Comparison of ENCODE assay signal across 18 cellular contexts in the genomic region with DNA sequence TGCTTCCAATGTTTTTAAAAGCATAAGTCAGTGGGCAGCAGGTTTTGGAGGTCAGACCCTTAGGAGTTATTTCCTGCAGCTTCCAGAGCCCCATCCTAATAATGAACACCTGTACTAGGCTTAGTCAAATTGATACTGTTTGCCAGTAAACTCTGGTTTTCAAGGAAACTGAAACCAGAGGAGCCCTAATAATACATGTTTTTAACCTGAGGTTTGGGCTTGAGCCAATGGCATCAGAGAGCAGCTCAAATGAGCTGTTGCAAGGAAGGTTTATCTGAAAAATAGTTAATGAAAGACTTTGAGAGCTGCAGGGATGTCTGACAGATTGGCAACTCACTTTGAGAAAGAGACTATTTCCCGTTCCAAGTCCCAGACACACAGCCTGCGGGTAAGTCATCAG. TPM values are rescaled to one million over a fixed set of nuclear protein-coding genes. Genes with fewer than 3 reads are reported as not detected.
A peak's percentile ranks its signal among the peaks of the same experiment; 100 is the strongest.
DNase-seq lines count a peak whose midpoint lies in the region; ATAC-seq and TF ChIP-seq lines count a peak whose summit lies in the region.
"Had no signal": no experiment of that assay in that cellular context is flagged by ENCODE, and none has a peak within 500 bp of the region (broad histone marks: within the 10 kb centered on the region; RNA-seq: fewer than 3 reads in every experiment).

No MANE protein-coding gene starts in this region.

- no peak overlapping the region for H3K4me3 Mint-ChIP-seq in natural killer cell

- no peaks in the 10 kb centered on the region for H3K4me1 ChIP-seq in Karpas-422 (ENCODE audit: low read length)

- no peaks in the 10 kb centered on the region for H3K36me3 Mint-ChIP-seq in natural killer cell

- no peak overlapping the region for H3K9ac ChIP-seq in Karpas-422 (ENCODE audit: low read length)

- no peak overlapping the region for H2AFZ ChIP-seq in Karpas-422 (ENCODE audit: low read length)

- no peak overlapping the region for H3K4me2 ChIP-seq in Karpas-422 (ENCODE audit: low read depth, low read length, poor library complexity, severe bottlenecking)

- H3K27me3 ChIP-seq in dorsolateral prefrontal cortex (no peaks in the 10 kb centered on the region), Karpas-422 (ENCODE audit: low read length) (no peaks in the 10 kb centered on the region)
- H3K27me3 ChIP-seq: neutrophil had no signal

- H3K27ac ChIP-seq in dorsolateral prefrontal cortex: peak overlapping the region in 51 of 59 donors; percentile 4 to 94 (median 81)
- H3K27ac ChIP-seq in Karpas-422 (ENCODE audit: low read length): no peak overlapping the region
- H3K27ac ChIP-seq: neutrophil had no signal

- H3K9me3 ChIP-seq in Karpas-422 (ENCODE audit: low read length): peaks cover 13% of the 10 kb centered on the region
- H3K9me3 ChIP-seq: neutrophil had no signal

- H3K9me2 ChIP-seq in Karpas-422 (replicated peaks; ENCODE audit: insufficient read depth, low read length): no peaks in the 10 kb centered on the region

- H4K20me1 ChIP-seq in Karpas-422 (ENCODE audit: insufficient read depth, low read depth, low read length): no peaks in the 10 kb centered on the region

- intact Hi-C loops in dorsolateral prefrontal cortex (cut with DNase I): no loop called here
- intact Hi-C loops in natural killer cell (cut with micrococcal nuclease): no loop called here

- no peaks in the 10 kb centered on the region for H3K79me2 ChIP-seq in Karpas-422 (ENCODE audit: low read length)

- DNase-seq in dorsolateral prefrontal cortex (no peak), natural killer cell (no peak), NCI-H1417 treated with DMSO at 0.1 percent for 48 hours (lab: John Stamatoyannopoulos, UW) (no peak), Karpas-422 (no peak)
- DNase-seq: activated CD4-positive, alpha-beta T cell treated with anti-CD3 and anti-CD28 coated beads, Interleukin-2, amount 50 U/mL, for 4 hours; activated effector memory CD4-positive, alpha-beta T cell treated with Interleukin-2 at 50 U/mL for 16 hours; EL; mammary epithelial cell; NCI-H1105; NCI-H524 treated with DMSO at 0.1 percent for 48 hours; T1000 had no signal

- H3K4me3 ChIP-seq in dorsolateral prefrontal cortex (peak overlapping the region in 5 of 59 donors; percentile 4 to 29 (median 26)), Karpas-422 (ENCODE audit: low read length) (no peak overlapping the region)

- ATAC-seq in GM18868 (IDR thresholded peaks at IDR 0.05; ENCODE audit: unreplicated experiment) (peak; percentile 43), GM21717 (IDR thresholded peaks at IDR 0.05; ENCODE audit: unreplicated experiment) (peak; percentile 48), HG03159 (IDR thresholded peaks at IDR 0.05; ENCODE audit: unreplicated experiment) (peak; percentile 54), natural killer cell (no peak), GM21825 (IDR thresholded peaks at IDR 0.05; ENCODE audit: unreplicated experiment) (no peak)
- ATAC-seq: Right ventricle myocardium inferior had no signal

- H3K4me1 Mint-ChIP-seq in natural killer cell: no peaks in the 10 kb centered on the region

- TF ChIP-seq CTCF in dorsolateral prefrontal cortex (IDR thresholded peaks at IDR 0.05 in 54 of 56, conservative IDR thresholded peaks at IDR 0.05 in 2 of 56; ENCODE audit: low read depth in 1 of 56, partially characterized antibody in 56 of 56) (no peak), natural killer cell (IDR thresholded peaks at IDR 0.05) (no peak)

- H3K36me3 ChIP-seq in Karpas-422 (ENCODE audit: insufficient read depth, low read length): no peaks in the 10 kb centered on the region
- H3K36me3 ChIP-seq: neutrophil had no signal

- H3K27me3 Mint-ChIP-seq in natural killer cell (ENCODE audit: low read depth in 2 of 2): no peaks in the 10 kb centered on the region

- peaks cover 3 to 11% of the 10 kb centered on the region in 2 donors for H3K9me3 Mint-ChIP-seq in natural killer cell

- no peak overlapping the region for H3K27ac Mint-ChIP-seq in natural killer cell

RNA-seq across cellular contexts. Expression of a gene that starts 54.6 kb away (rescaled TPM):
- total RNA-seq in dorsolateral prefrontal cortex: 10 to 100 TPM in 119 of 120 experiments, 1 to 10 TPM in 1; 9.7 to 54.6 (median 23.8) TPM
- not detected for total RNA-seq in natural killer cell
- not detected in 2 replicates for total RNA-seq in Karpas-422 (2014; rRNA removed; shearing (Covaris generic); ENCODE audit: low replicate concordance)
- total RNA-seq: bronchial epithelial cell, mammary epithelial cell, Right ventricle myocardium inferior had no signal

Comparison
In these comparisons a context has a peak if more than half of its experiments do, and no peak if none do; other contexts are left out.
1. ATAC-seq: peak in GM18868 (single experiment), GM21717 (single experiment) and HG03159 (single experiment); none in natural killer cell (0 of 3) and GM21825 (single experiment).
2. RNA of a gene that starts 54.6 kb away (total RNA-seq): 9.7 to 54.6 TPM in dorsolateral prefrontal cortex; not detected in natural killer cell and not detected in Karpas-422; every median in the first group is over 10 times any median in the second.